ENCODE assay signal across 8 cellular contexts in the genomic region with DNA sequence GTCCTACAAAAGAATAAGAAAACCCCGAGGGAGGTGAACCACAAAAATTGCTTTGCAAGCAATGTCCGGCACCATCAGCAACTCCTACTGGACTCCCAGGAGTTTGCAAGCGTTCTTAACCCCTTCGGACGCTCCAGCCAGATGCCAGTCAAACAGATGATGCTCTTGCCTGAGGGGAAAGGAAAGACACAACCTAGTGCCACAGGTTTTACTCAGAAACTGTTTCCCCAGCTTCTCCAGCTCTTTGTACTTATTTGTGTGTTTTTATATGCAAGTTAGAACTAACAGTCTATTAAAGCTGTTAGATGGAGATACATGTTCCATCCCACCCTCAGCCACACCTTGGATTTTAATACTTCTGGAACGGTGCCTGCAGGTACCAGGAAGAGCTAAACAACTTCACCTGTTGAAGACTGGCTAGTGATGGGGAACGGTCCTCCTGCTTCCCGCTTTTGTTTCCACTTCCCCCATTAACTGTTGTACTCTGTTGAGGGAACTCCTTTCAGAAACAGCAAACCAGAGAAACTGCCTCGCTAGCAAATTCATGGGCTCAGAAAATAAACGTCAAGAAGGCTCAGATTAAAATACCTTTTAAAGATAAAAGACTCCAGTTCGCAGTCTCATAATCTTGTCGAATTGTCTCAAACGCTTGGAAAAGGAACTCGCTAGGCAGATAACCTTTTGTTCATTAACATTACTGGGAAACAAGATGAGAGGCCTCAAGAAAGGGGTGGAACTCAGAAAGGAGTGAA. TPM values are rescaled to one million over a fixed set of nuclear protein-coding genes. Genes with fewer than 3 reads are reported as not detected.
DNase-seq lines count a peak whose midpoint lies in the region; ATAC-seq and TF ChIP-seq lines count a peak whose summit lies in the region.

No MANE protein-coding gene starts in this region.

- peaks cover 28% of the 10 kb centered on the region for H3F3A ChIP-seq in neural progenitor cell (ENCODE audit: low read depth)

- H3K4me1 Mint-ChIP-seq in activated naive CD4-positive, alpha-beta T cell treated with anti-CD3 and anti-CD28 coated beads, Interleukin-2, amount 10 ng/mL, durations not matched to agents 7 days and 5 days: peaks cover 21% of the 10 kb centered on the region
- peaks cover 53% of the 10 kb centered on the region for H3K4me1 Mint-ChIP-seq in neural progenitor cell

- TF ChIP-seq POLR2A in NB4 (IDR thresholded peaks at IDR 0.05; ENCODE audit: extremely low read depth, insufficient read length) (no peak), gastroesophageal sphincter (IDR thresholded peaks at IDR 0.05) (no peak)

- peak overlapping the region; percentile 78 for H3K9ac ChIP-seq in neural progenitor cell

- no peaks in the 10 kb centered on the region for H3K27me3 ChIP-seq in gastroesophageal sphincter
- no peaks in the 10 kb centered on the region for H3K27me3 ChIP-seq in neural progenitor cell

- TF ChIP-seq EP300 in gastroesophageal sphincter (IDR thresholded peaks at IDR 0.05): no peak

- H3K9me3 ChIP-seq in gastroesophageal sphincter (no peaks in the 10 kb centered on the region), neural progenitor cell (ENCODE audit: low read depth) (no peaks in the 10 kb centered on the region)

- peaks cover 0 to 5% of the 10 kb centered on the region in 2 donors for H3K36me3 ChIP-seq in gastroesophageal sphincter
- H3K36me3 ChIP-seq in neural progenitor cell: no peaks in the 10 kb centered on the region

- TF ChIP-seq CTCF in NB4 (IDR thresholded peaks at IDR 0.05; ENCODE audit: low read depth, low read length): no peak
- peak; percentile 30 to 66 (median 51) for TF ChIP-seq CTCF in gastroesophageal sphincter (IDR thresholded peaks at IDR 0.05)
- TF ChIP-seq CTCF in neural progenitor cell (IDR thresholded peaks at IDR 0.05): peak; percentile 38

- H3K4me1 ChIP-seq in gastroesophageal sphincter (peaks cover 0 to 51% (median 9%) of the 10 kb centered on the region in 3 donors), neural progenitor cell (peaks cover 43% of the 10 kb centered on the region)

- CTCF ChIA-PET in activated naive CD4-positive, alpha-beta T cell treated with anti-CD3 and anti-CD28 coated beads, Interleukin-2, amount 10 ng/mL, durations not matched to agents 7 days and 5 days (lab: Charles Lee): interaction anchor here (0.6 to 1.3 kb wide), 3 partner anchors 9 to 135 kb away, joined by 3 to 5 read pairs (median 3); no protein-coding TSS in a partner anchor

- peaks cover 29% of the 10 kb centered on the region for H4K20me1 ChIP-seq in neural progenitor cell (ENCODE audit: low read depth)

- H3K27ac ChIP-seq in gastroesophageal sphincter (peak overlapping the region; percentile 94 to 100 (median 98)), neural progenitor cell (peak overlapping the region; percentile 98)

- no peaks in the 10 kb centered on the region for H3K9me3 Mint-ChIP-seq in activated naive CD4-positive, alpha-beta T cell treated with anti-CD3 and anti-CD28 coated beads, Interleukin-2, amount 10 ng/mL, durations not matched to agents 7 days and 5 days
- H3K9me3 Mint-ChIP-seq in neural progenitor cell: no peaks in the 10 kb centered on the region

- DNase-seq in NCI-H2081 (lab: John Stamatoyannopoulos, UW) (peak; percentile 28 to 44), NCI-H2081 treated with DMSO at 0.1 percent for 48 hours (lab: John Stamatoyannopoulos, UW) (no peak), NB4 (ENCODE audit: low read depth) (peak; percentile 15), neural progenitor cell (ENCODE audit: low spot score) (peak; percentile 79), NCI-H1092 treated with DMSO at 0.1 percent for 48 hours (lab: John Stamatoyannopoulos, UW) (no peak)
- DNase-seq in activated naive CD4-positive, alpha-beta T cell treated with anti-CD3 and anti-CD28 coated beads, Interleukin-2, amount 10 ng/mL, durations not matched to agents 7 days and 5 days: no peak

- 2 to 3% methylated on average over 14 of the region's 14 CpGs for WGBS in gastroesophageal sphincter (ENCODE audit: low coverage in 1 of 2), 2 donors

- H3K27ac Mint-ChIP-seq in activated naive CD4-positive, alpha-beta T cell treated with anti-CD3 and anti-CD28 coated beads, Interleukin-2, amount 10 ng/mL, durations not matched to agents 7 days and 5 days: no peak overlapping the region
- peak overlapping the region; percentile 99 for H3K27ac Mint-ChIP-seq in neural progenitor cell

- H2AFZ ChIP-seq in neural progenitor cell (replicated peaks): peak overlapping the region; percentile 61

- ATAC-seq in gastroesophageal sphincter (peak; percentile 49), HG03025 (IDR thresholded peaks at IDR 0.05; ENCODE audit: low FRiP score, unreplicated experiment) (no peak)

- H3K4me3 Mint-ChIP-seq in activated naive CD4-positive, alpha-beta T cell treated with anti-CD3 and anti-CD28 coated beads, Interleukin-2, amount 10 ng/mL, durations not matched to agents 7 days and 5 days: peak overlapping the region; percentile 45
- H3K4me3 Mint-ChIP-seq in neural progenitor cell: peak overlapping the region; percentile 87

- H3K4me2 ChIP-seq in neural progenitor cell: peak overlapping the region; percentile 83

- H3K36me3 Mint-ChIP-seq in activated naive CD4-positive, alpha-beta T cell treated with anti-CD3 and anti-CD28 coated beads, Interleukin-2, amount 10 ng/mL, durations not matched to agents 7 days and 5 days: no peaks in the 10 kb centered on the region
- H3K36me3 Mint-ChIP-seq in neural progenitor cell: peaks cover 2% of the 10 kb centered on the region

- H3K79me2 ChIP-seq in neural progenitor cell (ENCODE audit: low read depth): peaks cover 44% of the 10 kb centered on the region

- no peak overlapping the region for H3K4me3 ChIP-seq in NB4 (ENCODE audit: low read depth, low read length)
- H3K4me3 ChIP-seq in gastroesophageal sphincter: peak overlapping the region; percentile 68 to 93
- peak overlapping the region; percentile 71 for H3K4me3 ChIP-seq in neural progenitor cell

- H3K27me3 Mint-ChIP-seq in activated naive CD4-positive, alpha-beta T cell treated with anti-CD3 and anti-CD28 coated beads, Interleukin-2, amount 10 ng/mL, durations not matched to agents 7 days and 5 days: peaks cover 62% of the 10 kb centered on the region
- H3K27me3 Mint-ChIP-seq in neural progenitor cell (ENCODE audit: insufficient read depth, low read depth): peaks cover 5% of the 10 kb centered on the region

RNA-seq across cellular contexts. Expression of gene FERMT2, which starts 1.1 kb away (rescaled TPM):
- total RNA-seq in gastroesophageal sphincter (100 to 1,000 TPM; 364 to 398 (median 388) TPM), neural progenitor cell (ENCODE audit: low replicate concordance) (114 and 166 TPM in 2 replicates)

Comparison
In these comparisons a context has a peak if more than half of its experiments do, and no peak if none do; other contexts are left out.
1. DNase-seq: peak in NCI-H2081 (2 of 2), NB4 (single experiment) and neural progenitor cell (single experiment); none in NCI-H2081 treated with DMSO at 0.1 percent for 48 hours (single experiment), activated naive CD4-positive, alpha-beta T cell treated with anti-CD3 and anti-CD28 coated beads, Interleukin-2, amount 10 ng/mL, durations not matched to agents 7 days and 5 days (single experiment) and NCI-H1092 treated with DMSO at 0.1 percent for 48 hours (single experiment).